8 cellular contexts compared by ENCODE assay signal in genomic region chr1:23177438-23178380, GRCh38. TPM values are rescaled to one million over a fixed set of nuclear protein-coding genes. Genes with fewer than 3 reads are reported as not detected.
DNase-seq lines count a peak whose midpoint lies in the region; ATAC-seq lines count a peak whose summit lies in the region.

No MANE protein-coding gene starts in this region.

- DNase-seq in C1 segment of cervical spinal cord (lab: John Stamatoyannopoulos, UW) (peak in 12 of 14 donors; percentile 4 to 81 (median 25)), GM19238 (ENCODE audit: insufficient read length, low spot score) (peak; percentile 86), HuH-7.5 (ENCODE audit: low spot score) (peak; percentile 68), T-helper 1 cell (peak; percentile 13 to 51 (median 36)), amygdala (lab: John Stamatoyannopoulos, UW) (peak in 49 of 56 donors; percentile 13 to 81 (median 54)), left ventricle myocardium superior (peak; percentile 90), posterior vena cava (ENCODE audit: low spot score) (peak; percentile 94)

- intact Hi-C loops in left ventricle myocardium superior (cut with micrococcal nuclease) (no loop called here), posterior vena cava (cut with DNase I) (no loop called here)

- ATAC-seq in left ventricle myocardium superior (peak; percentile 94), HG02938 (IDR thresholded peaks at IDR 0.05; ENCODE audit: unreplicated experiment) (no peak)

RNA-seq across cellular contexts. Expression of gene LUZP1, which starts 9.1 kb away (rescaled TPM):
- total RNA-seq in left ventricle myocardium superior (28.0 TPM), posterior vena cava (10 to 100 TPM; 31.9 to 35.4 TPM)

RNA-seq across cellular contexts. Expression of gene HTR1D, which starts 39.6 kb away (rescaled TPM):
- 0.07 TPM for total RNA-seq in left ventricle myocardium superior
- not detected for total RNA-seq in posterior vena cava

Comparison
In these comparisons a context has a peak if more than half of its experiments do, and no peak if none do; other contexts are left out.
1. DNase-seq: peak in every context shown above with its lines; median percentile 94 in posterior vena cava; 90 in left ventricle myocardium superior; 86 in GM19238; 68 in HuH-7.5; 54 in amygdala; 36 in T-helper 1 cell; 25 in C1 segment of cervical spinal cord.